Comparison of ENCODE assay signal across 14 cellular contexts in genomic region chr5:131277875-131278795, GRCh38. TPM values are rescaled to one million over a fixed set of nuclear protein-coding genes. Genes with fewer than 3 reads are reported as not detected.
DNase-seq lines count a peak whose midpoint lies in the region; ATAC-seq and TF ChIP-seq lines count a peak whose summit lies in the region.
"Had no signal": no experiment of that assay in that cellular context is flagged by ENCODE, and none has a peak within 500 bp of the region (broad histone marks: within the 10 kb centered on the region; RNA-seq: fewer than 3 reads in every experiment).

No MANE protein-coding gene starts in this region.

- CTCF ChIA-PET in Calu3 (lab: Charles Lee) = interaction anchor here (1.0 to 1.7 kb wide), 2 partner anchors 14 to 20 kb away, joined by 3 to 6 read pairs; partner anchors contain the start of gene CDC42SE2
- CTCF ChIA-PET in activated CD8-positive, alpha-beta T cell treated with anti-CD3 and anti-CD28 coated beads for 36 hours (lab: Charles Lee) = interaction anchor here (0.6 to 0.9 kb wide), 2 partner anchors 104 kb away, joined by 3 read pairs; no protein-coding TSS in a partner anchor

- peaks cover 43% of the 10 kb centered on the region for H3K4me1 Mint-ChIP-seq in Calu3 (ENCODE audit: low read depth, unreplicated experiment)
- peaks cover 62 to 71% (median 65%) of the 10 kb centered on the region in 3 donors for H3K4me1 Mint-ChIP-seq in IgD-negative memory B cell
- H3K4me1 Mint-ChIP-seq in activated CD8-positive, alpha-beta T cell treated with anti-CD3 and anti-CD28 coated beads for 36 hours (ENCODE audit: low read depth) = peaks cover 73% of the 10 kb centered on the region

- H3K9me3 ChIP-seq in mesodermal cell (ENCODE audit: control insufficient read depth, low read length) = no peaks in the 10 kb centered on the region
- no peaks in the 10 kb centered on the region for H3K9me3 ChIP-seq in Peyer's patch

- H3K4me3 Mint-ChIP-seq in Calu3 (ENCODE audit: low read depth, unreplicated experiment) = no peak overlapping the region
- peak overlapping the region; percentile 12 to 88 (median 64) for H3K4me3 Mint-ChIP-seq in IgD-negative memory B cell
- H3K4me3 Mint-ChIP-seq in activated CD8-positive, alpha-beta T cell treated with anti-CD3 and anti-CD28 coated beads for 36 hours = peak overlapping the region; percentile 53

- 77 to 94% methylated on average over 2 to 3 of the region's 5 CpGs for WGBS in mesodermal cell (ENCODE audit: insufficient coverage in 2 of 2), 2 experiments

- no TSS peak for BruUV-seq in Calu3 (replicated peaks; lab: Mats Ljungman, UMichigan)

- H3K27me3 Mint-ChIP-seq in Calu3 (ENCODE audit: unreplicated experiment) = no peaks in the 10 kb centered on the region
- no peaks in the 10 kb centered on the region for H3K27me3 Mint-ChIP-seq in IgD-negative memory B cell
- H3K27me3 Mint-ChIP-seq in activated CD8-positive, alpha-beta T cell treated with anti-CD3 and anti-CD28 coated beads for 36 hours = no peaks in the 10 kb centered on the region

- POLR2A ChIA-PET in activated CD8-positive, alpha-beta T cell treated with anti-CD3 and anti-CD28 coated beads for 36 hours (lab: Charles Lee) = interaction anchor here (0.6 to 7.1 kb wide), 6 partner anchors 12 to 427 kb away, joined by 3 to 70 read pairs (median 4); partner anchors contain the start of gene CDC42SE2

- H3K27ac ChIP-seq in mesodermal cell (ENCODE audit: low read depth, low read length, severe bottlenecking) = peak overlapping the region; percentile 23
- H3K27ac ChIP-seq in Peyer's patch = peak overlapping the region in 2 of 4 donors; percentile 52

- no peaks in the 10 kb centered on the region for H3K27me3 ChIP-seq in Peyer's patch

- H3K4me3 ChIP-seq in mesodermal cell (ENCODE audit: extremely low read depth, insufficient read depth, low read length, poor library complexity, severe bottlenecking) (no peak overlapping the region), Peyer's patch (no peak overlapping the region)

- H3K36me3 Mint-ChIP-seq in Calu3 (ENCODE audit: insufficient read depth, unreplicated experiment) (peaks cover 34% of the 10 kb centered on the region), IgD-negative memory B cell (peaks cover 4% of the 10 kb centered on the region)
- peaks cover 52% of the 10 kb centered on the region for H3K36me3 Mint-ChIP-seq in activated CD8-positive, alpha-beta T cell treated with anti-CD3 and anti-CD28 coated beads for 36 hours (ENCODE audit: low read depth)

- H3K27ac Mint-ChIP-seq in Calu3 (ENCODE audit: unreplicated experiment) = peak overlapping the region; percentile 66
- H3K27ac Mint-ChIP-seq in IgD-negative memory B cell = peak overlapping the region; percentile 97 to 100 (median 99)
- peak overlapping the region; percentile 98 for H3K27ac Mint-ChIP-seq in activated CD8-positive, alpha-beta T cell treated with anti-CD3 and anti-CD28 coated beads for 36 hours

- intact Hi-C loops in Calu3 (cut with micrococcal nuclease; ENCODE audit: unreplicated experiment) (loop anchor here (10.0 kb wide), 1 partner anchor 47 kb away; no protein-coding TSS in a partner anchor), left colon (cut with DNase I, micrococcal nuclease) (no loop called here)
- intact Hi-C loops in activated CD8-positive, alpha-beta T cell treated with anti-CD3 and anti-CD28 coated beads for 36 hours (cut with micrococcal nuclease) = no loop called here

- ATAC-seq in activated CD8-positive, alpha-beta T cell treated with anti-CD3 and anti-CD28 coated beads for 36 hours = no peak
- no peak for ATAC-seq in omental fat pad (ENCODE audit: low FRiP score)
- no peak for ATAC-seq in left colon
- ATAC-seq: esophagus mucosa had no signal

- H3K9me3 Mint-ChIP-seq in Calu3 (ENCODE audit: low read depth, unreplicated experiment) (no peaks in the 10 kb centered on the region), IgD-negative memory B cell (no peaks in the 10 kb centered on the region)
- H3K9me3 Mint-ChIP-seq in activated CD8-positive, alpha-beta T cell treated with anti-CD3 and anti-CD28 coated beads for 36 hours = peaks cover 2% of the 10 kb centered on the region

- no peak for TF ChIP-seq POLR2A in Peyer's patch (IDR thresholded peaks at IDR 0.05)

- TF ChIP-seq CTCF in Calu3 (IDR thresholded peaks at IDR 0.05; ENCODE audit: unreplicated experiment) = no peak
- TF ChIP-seq CTCF in activated CD8-positive, alpha-beta T cell treated with anti-CD3 and anti-CD28 coated beads for 36 hours (IDR thresholded peaks at IDR 0.05) = no peak
- no peak for TF ChIP-seq CTCF in omental fat pad (IDR thresholded peaks at IDR 0.05)
- TF ChIP-seq CTCF in Peyer's patch (IDR thresholded peaks at IDR 0.05) = no peak

- H3K4me1 ChIP-seq in mesodermal cell (ENCODE audit: control insufficient read depth, insufficient read depth, low read length, poor library complexity, severe bottlenecking) (peaks cover 11% of the 10 kb centered on the region), Peyer's patch (peaks cover 6 to 20% (median 10%) of the 10 kb centered on the region in 4 donors)

- H3K36me3 ChIP-seq in mesodermal cell (ENCODE audit: control insufficient read depth, insufficient read depth, low read length) = no peaks in the 10 kb centered on the region
- H3K36me3 ChIP-seq in Peyer's patch = no peaks in the 10 kb centered on the region

- DNase-seq in Calu3 (no peak), omental fat pad (ENCODE audit: low spot score) (no peak), Peyer's patch (no peak), COR-L47 (lab: John Stamatoyannopoulos, UW) (no peak), left colon (no peak)
- DNase-seq in activated CD8-positive, alpha-beta T cell treated with anti-CD3 and anti-CD28 coated beads for 36 hours = no peak
- DNase-seq: GF-D8, KG1, kidney glomerular epithelial cell, NCI-H526 treated with DMSO at 0.1 percent for 48 hours, posterior cingulate gyrus had no signal

RNA-seq across cellular contexts. Expression of gene CDC42SE2, which starts 14.3 kb away (rescaled TPM):
- 63.9 and 65.5 TPM in 2 replicates for total RNA-seq in Calu3 (2022)
- polyA plus RNA-seq in IgD-negative memory B cell = 248 TPM
- total RNA-seq in activated CD8-positive, alpha-beta T cell treated with anti-CD3 and anti-CD28 coated beads for 36 hours = 100 to 1,000 TPM; 100 to 102 TPM
- 17.5 TPM for polyA plus RNA-seq in mesodermal cell (2013, experiment 1 of 2)
- polyA plus RNA-seq in mesodermal cell (2013, experiment 2 of 2) = 17.8 TPM
- 10 to 100 TPM; 30.1 to 59.3 (median 35.7) TPM for total RNA-seq in omental fat pad
- 100 to 1,000 TPM in 2 of 4 donors, 10 to 100 TPM in 2; 49.9 to 125 (median 91.4) TPM for total RNA-seq in Peyer's patch
- 100 to 1,000 TPM; 106 to 114 TPM for total RNA-seq in left colon
